10 cellular contexts compared by ENCODE assay signal in genomic region chr5:133825631-133826289, GRCh38.
DNase-seq lines count a peak whose midpoint lies in the region; ATAC-seq and TF ChIP-seq lines count a peak whose summit lies in the region.
"Had no signal": no experiment of that assay in that cellular context is flagged by ENCODE, and none has a peak within 500 bp of the region (broad histone marks: within the 10 kb centered on the region; RNA-seq: fewer than 3 reads in every experiment).

No MANE protein-coding gene starts in this region.

- H3K4me1 Mint-ChIP-seq in activated B cell treated with CpG ODN at 0.5 μM for 24 hours: peaks cover 53% of the 10 kb centered on the region

- TF ChIP-seq CTCF in SK-N-SH (IDR thresholded peaks at IDR 0.05) (no peak), activated B cell treated with CpG ODN at 0.5 μM for 24 hours (IDR thresholded peaks at IDR 0.05) (no peak), parathyroid adenoma (IDR thresholded peaks at IDR 0.05) (no peak), lower lobe of right lung (IDR thresholded peaks at IDR 0.05) (no peak)

- CTCF ChIA-PET in SK-N-SH (lab: Yijun Ruan, JAX): interaction anchor here (0.9 to 2.4 kb wide), 3 partner anchors 44 to 425 kb away, joined by 3 to 7 read pairs (median 3); no protein-coding TSS in a partner anchor
- CTCF ChIA-PET in activated B cell treated with CpG ODN at 0.5 μM for 24 hours (lab: Charles Lee): interaction anchor here (0.9 kb wide), 1 partner anchor 12 kb away, joined by 3 read pairs; no protein-coding TSS in a partner anchor

- no peaks in the 10 kb centered on the region for H3K79me2 ChIP-seq in SK-N-SH (ENCODE audit: insufficient read depth)
- H3K79me2 ChIP-seq in parathyroid adenoma: no peaks in the 10 kb centered on the region

- WGBS in SK-N-SH (ENCODE audit: low lambda C conversion rate): 39% methylated on average over 12 of the region's 15 CpGs

- H3K9me3 ChIP-seq in SK-N-SH (no peaks in the 10 kb centered on the region), parathyroid adenoma (ENCODE audit: control insufficient read depth, low read length) (no peaks in the 10 kb centered on the region), lower lobe of right lung (no peaks in the 10 kb centered on the region)
- H3K9me3 ChIP-seq: neutrophil had no signal

- no peaks in the 10 kb centered on the region for H3K9me2 ChIP-seq in SK-N-SH

- H3K9ac ChIP-seq in SK-N-SH (no peak overlapping the region), parathyroid adenoma (no peak overlapping the region)

- H3K36me3 ChIP-seq in SK-N-SH (replicated peaks in 1 of 2; ENCODE audit: control insufficient read depth in 1 of 2, insufficient read depth in 2 of 2, low read length in 1 of 2) (no peaks in the 10 kb centered on the region), parathyroid adenoma (ENCODE audit: control insufficient read depth, insufficient read depth, low read length) (no peaks in the 10 kb centered on the region), lower lobe of right lung (no peaks in the 10 kb centered on the region)
- H3K36me3 ChIP-seq: neutrophil had no signal

- no peak overlapping the region for H3K4me3 ChIP-seq in SK-N-SH (ENCODE audit: low read depth in 2 of 2, low read length in 1 of 2)
- no peak overlapping the region for H3K4me3 ChIP-seq in parathyroid adenoma (ENCODE audit: low read depth, low read length)
- H3K4me3 ChIP-seq in lower lobe of right lung: no peak overlapping the region

- H3K4me1 ChIP-seq in SK-N-SH (ENCODE audit: control insufficient read depth in 1 of 2, insufficient read depth in 2 of 2, low read depth in 1 of 2, low read length in 1 of 2) (peaks cover 0 to 12% of the 10 kb centered on the region in 2 experiments; a peak in 1 of 4 replicates), parathyroid adenoma (peaks cover 23% of the 10 kb centered on the region), lower lobe of right lung (peaks cover 10% of the 10 kb centered on the region)

- POLR2A ChIA-PET in SK-N-SH (lab: Yijun Ruan, JAX) (no interaction called here), activated B cell treated with CpG ODN at 0.5 μM for 24 hours (lab: Charles Lee) (interaction anchor here (0.6 kb wide), 1 partner anchor 720 kb away, joined by 5 read pairs; no protein-coding TSS in a partner anchor)

- H3K27me3 ChIP-seq in SK-N-SH (ENCODE audit: insufficient read depth): no peaks in the 10 kb centered on the region; the same call in 1 of the 2 replicates
- H3K27me3 ChIP-seq in parathyroid adenoma (ENCODE audit: control insufficient read depth, insufficient read depth, low read length): no peaks in the 10 kb centered on the region
- no peaks in the 10 kb centered on the region for H3K27me3 ChIP-seq in lower lobe of right lung (ENCODE audit: low read depth)

- H3K27me3 Mint-ChIP-seq in activated B cell treated with CpG ODN at 0.5 μM for 24 hours: no peaks in the 10 kb centered on the region

- intact Hi-C loops in activated B cell treated with CpG ODN at 0.5 μM for 24 hours (cut with micrococcal nuclease) (no loop called here), lower lobe of right lung (cut with DNase I) (no loop called here)

- TF ChIP-seq RAD21 in SK-N-SH (IDR thresholded peaks at IDR 0.05; ENCODE audit: low read length): 0 out of 2 replicates have a peak, but pooled peaks have one; percentile 15

- H2AFZ ChIP-seq in SK-N-SH (ENCODE audit: low read depth) (no peak overlapping the region), parathyroid adenoma (peak overlapping the region; percentile 38)

- no peaks in the 10 kb centered on the region for H3F3A ChIP-seq in SK-N-SH (replicated peaks; ENCODE audit: insufficient read depth)

- H3K4me2 ChIP-seq in SK-N-SH: no peak overlapping the region
- no peak overlapping the region for H3K4me2 ChIP-seq in parathyroid adenoma (ENCODE audit: low read length)

- H3K27ac ChIP-seq in SK-N-SH (ENCODE audit: low read depth in 2 of 2, low read length in 1 of 2) (no peak overlapping the region), parathyroid adenoma (no peak overlapping the region), lower lobe of right lung (no peak overlapping the region)
- H3K27ac ChIP-seq: neutrophil had no signal

- H3K27ac Mint-ChIP-seq in activated B cell treated with CpG ODN at 0.5 μM for 24 hours: peak overlapping the region; percentile 26

- ATAC-seq in SK-N-SH treated with all-trans-retinoic acid at 6 μM for 48 hours: no peak
- peak; percentile 38 for ATAC-seq in HG03135 (IDR thresholded peaks at IDR 0.05; ENCODE audit: unreplicated experiment)
- peak; percentile 67 for ATAC-seq in activated B cell treated with CpG ODN at 0.5 μM for 24 hours (ENCODE audit: low read depth)
- no peak for ATAC-seq in GM21515 (IDR thresholded peaks at IDR 0.05; ENCODE audit: unreplicated experiment)
- no peak for ATAC-seq in lower lobe of right lung

- TF ChIP-seq EP300 in SK-N-SH (IDR thresholded peaks at IDR 0.05; ENCODE audit: borderline replicate concordance in 1 of 2, low read depth in 1 of 2, low read length in 1 of 2): peak in 1 of 2 experiments; percentile 50; a peak in 1 of 4 replicates

- DNase-seq in SK-N-SH (peak; percentile 68), activated B cell treated with CpG ODN at 0.5 μM for 24 hours (no peak), lower lobe of right lung (no peak), nucleus accumbens (lab: John Stamatoyannopoulos, UW) (no peak)
- DNase-seq: ACHN had no signal

- H3K36me3 Mint-ChIP-seq in activated B cell treated with CpG ODN at 0.5 μM for 24 hours (ENCODE audit: low read depth): no peaks in the 10 kb centered on the region

- H4K20me1 ChIP-seq in SK-N-SH (ENCODE audit: insufficient read depth): no peaks in the 10 kb centered on the region

- H3K4me3 Mint-ChIP-seq in activated B cell treated with CpG ODN at 0.5 μM for 24 hours: peak overlapping the region; percentile 8

- H3K9me3 Mint-ChIP-seq in activated B cell treated with CpG ODN at 0.5 μM for 24 hours: no peaks in the 10 kb centered on the region

TF ChIP-seq in SK-N-SH, 30 proteins besides CTCF, POLR2A, EP300 and RAD21:
- no peak for TF ChIP-seq FOSL2 (IDR thresholded peaks at IDR 0.05; ENCODE audit: borderline replicate concordance, low read depth)
- peak; percentile 19 for TF ChIP-seq CHD2 (IDR thresholded peaks at IDR 0.05; ENCODE audit: low read length, partially characterized antibody)

TF ChIP-seq in SK-N-SH treated with all-trans-retinoic acid at 6 μM for 48 hours, 23 proteins besides CTCF, POLR2A, EP300 and RAD21:
- TF ChIP-seq SNAI2 (CRISPR knock-in tag; IDR thresholded peaks at IDR 0.05) (no peak), TCF4 (CRISPR knock-in tag; IDR thresholded peaks at IDR 0.05; ENCODE audit: borderline replicate concordance) (no peak), OSR1 (CRISPR knock-in tag; IDR thresholded peaks at IDR 0.05) (no peak), ARNTL (CRISPR knock-in tag; IDR thresholded peaks at IDR 0.05; ENCODE audit: borderline replicate concordance, low read depth) (no peak), RARB (CRISPR knock-in tag; IDR thresholded peaks at IDR 0.05) (no peak), ZNF565 (CRISPR knock-in tag; conservative IDR thresholded peaks at IDR 0.05; ENCODE audit: low read depth) (no peak), ZNF8 (CRISPR knock-in tag; IDR thresholded peaks at IDR 0.05) (no peak), ZFP30 (CRISPR knock-in tag; IDR thresholded peaks at IDR 0.05) (no peak), TOX (CRISPR knock-in tag; IDR thresholded peaks at IDR 0.05; ENCODE audit: borderline replicate concordance) (no peak), ZFP3 (CRISPR knock-in tag; IDR thresholded peaks at IDR 0.05) (no peak), ESRRG (CRISPR knock-in tag; IDR thresholded peaks at IDR 0.05) (no peak), BACH2 (CRISPR knock-in tag; IDR thresholded peaks at IDR 0.05; ENCODE audit: borderline replicate concordance) (no peak), GLIS3 (CRISPR knock-in tag; IDR thresholded peaks at IDR 0.05) (no peak)
- TF ChIP-seq, protein P1, sequence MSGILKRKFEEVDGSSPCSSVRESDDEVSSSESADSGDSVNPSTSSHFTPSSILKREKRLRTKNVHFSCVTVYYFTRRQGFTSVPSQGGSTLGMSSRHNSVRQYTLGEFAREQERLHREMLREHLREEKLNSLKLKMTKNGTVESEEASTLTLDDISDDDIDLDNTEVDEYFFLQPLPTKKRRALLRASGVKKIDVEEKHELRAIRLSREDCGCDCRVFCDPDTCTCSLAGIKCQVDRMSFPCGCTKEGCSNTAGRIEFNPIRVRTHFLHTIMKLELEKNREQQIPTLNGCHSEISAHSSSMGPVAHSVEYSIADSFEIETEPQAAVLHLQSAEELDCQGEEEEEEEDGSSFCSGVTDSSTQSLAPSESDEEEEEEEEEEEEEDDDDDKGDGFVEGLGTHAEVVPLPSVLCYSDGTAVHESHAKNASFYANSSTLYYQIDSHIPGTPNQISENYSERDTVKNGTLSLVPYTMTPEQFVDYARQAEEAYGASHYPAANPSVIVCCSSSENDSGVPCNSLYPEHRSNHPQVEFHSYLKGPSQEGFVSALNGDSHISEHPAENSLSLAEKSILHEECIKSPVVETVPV (CRISPR knock-in tag; IDR thresholded peaks at IDR 0.05): no peak
- TF ChIP-seq, protein P2, sequence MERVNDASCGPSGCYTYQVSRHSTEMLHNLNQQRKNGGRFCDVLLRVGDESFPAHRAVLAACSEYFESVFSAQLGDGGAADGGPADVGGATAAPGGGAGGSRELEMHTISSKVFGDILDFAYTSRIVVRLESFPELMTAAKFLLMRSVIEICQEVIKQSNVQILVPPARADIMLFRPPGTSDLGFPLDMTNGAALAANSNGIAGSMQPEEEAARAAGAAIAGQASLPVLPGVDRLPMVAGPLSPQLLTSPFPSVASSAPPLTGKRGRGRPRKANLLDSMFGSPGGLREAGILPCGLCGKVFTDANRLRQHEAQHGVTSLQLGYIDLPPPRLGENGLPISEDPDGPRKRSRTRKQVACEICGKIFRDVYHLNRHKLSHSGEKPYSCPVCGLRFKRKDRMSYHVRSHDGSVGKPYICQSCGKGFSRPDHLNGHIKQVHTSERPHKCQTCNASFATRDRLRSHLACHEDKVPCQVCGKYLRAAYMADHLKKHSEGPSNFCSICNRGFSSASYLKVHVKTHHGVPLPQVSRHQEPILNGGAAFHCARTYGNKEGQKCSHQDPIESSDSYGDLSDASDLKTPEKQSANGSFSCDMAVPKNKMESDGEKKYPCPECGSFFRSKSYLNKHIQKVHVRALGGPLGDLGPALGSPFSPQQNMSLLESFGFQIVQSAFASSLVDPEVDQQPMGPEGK (CRISPR knock-in tag; IDR thresholded peaks at IDR 0.05; ENCODE audit: borderline replicate concordance): no peak

Comparison
In these comparisons a context has a peak if more than half of its experiments do, and no peak if none do; other contexts are left out.
1. ATAC-seq: peak in HG03135 (single experiment) and activated B cell treated with CpG ODN at 0.5 μM for 24 hours (single experiment); none in SK-N-SH treated with all-trans-retinoic acid at 6 μM for 48 hours (single experiment), GM21515 (single experiment) and lower lobe of right lung (0 of 2).